ENCODE assay signal across 8 cellular contexts in genomic region chr19:10288662-10289166, GRCh38. TPM values are rescaled to one million over a fixed set of nuclear protein-coding genes. Genes with fewer than 3 reads are reported as not detected.
DNase-seq lines count a peak whose midpoint lies in the region; ATAC-seq and FAIRE-seq lines count a peak whose summit lies in the region.

No MANE protein-coding gene starts in this region.

- peak overlapping the region; percentile 53 for H3K27ac Mint-ChIP-seq in activated CD4-positive, alpha-beta T cell treated with anti-CD3 and anti-CD28 coated beads for 36 hours
- peak overlapping the region; percentile 49 for H3K27ac Mint-ChIP-seq in activated CD8-positive, alpha-beta memory T cell treated with anti-CD3 and anti-CD28 coated beads, Interleukin-2, amount 10 ng/mL, durations not matched to agents 7 days and 5 days

- DNase-seq in activated CD4-positive, alpha-beta T cell treated with anti-CD3 and anti-CD28 coated beads for 36 hours, result peak; percentile 70
- no peak for DNase-seq in activated CD4-positive, alpha-beta T cell treated with anti-CD3 and anti-CD28 coated beads, Interleukin-2, amount 50 U/mL, for 4 hours
- peak; percentile 4 for DNase-seq in NCI-H2171 (lab: John Stamatoyannopoulos, UW)
- DNase-seq in activated CD8-positive, alpha-beta memory T cell treated with anti-CD3 and anti-CD28 coated beads, Interleukin-2, amount 10 ng/mL, durations not matched to agents 7 days and 5 days, result peak; percentile 64
- DNase-seq in left ventricle myocardium superior, result peak; percentile 50
- DNase-seq in stimulated activated CD4-positive, alpha-beta T cell treated with anti-CD3 and anti-CD28 coated beads, Interleukin-12 subunit alpha, Interleukin-12 subunit beta, amount 100 ng/mL, for 4 hours, result peak; percentile 39
- DNase-seq in frontal cortex (ENCODE audit: low spot score in 2 of 2), result no peak

- peak overlapping the region; percentile 61 for H3K4me3 Mint-ChIP-seq in activated CD4-positive, alpha-beta T cell treated with anti-CD3 and anti-CD28 coated beads for 36 hours
- peak overlapping the region; percentile 68 for H3K4me3 Mint-ChIP-seq in activated CD8-positive, alpha-beta memory T cell treated with anti-CD3 and anti-CD28 coated beads, Interleukin-2, amount 10 ng/mL, durations not matched to agents 7 days and 5 days

- H3K4me1 Mint-ChIP-seq in activated CD4-positive, alpha-beta T cell treated with anti-CD3 and anti-CD28 coated beads for 36 hours, result peaks cover 71% of the 10 kb centered on the region
- peaks cover 73% of the 10 kb centered on the region for H3K4me1 Mint-ChIP-seq in activated CD8-positive, alpha-beta memory T cell treated with anti-CD3 and anti-CD28 coated beads, Interleukin-2, amount 10 ng/mL, durations not matched to agents 7 days and 5 days

- CTCF ChIA-PET in activated CD4-positive, alpha-beta T cell treated with anti-CD3 and anti-CD28 coated beads for 36 hours (lab: Charles Lee), result interaction anchor here (1.0 to 2.7 kb wide), 10 partner anchors 17 to 143 kb away, joined by 3 to 14 read pairs (median 4); partner anchors contain the start of gene ICAM1
- CTCF ChIA-PET in activated CD8-positive, alpha-beta memory T cell treated with anti-CD3 and anti-CD28 coated beads, Interleukin-2, amount 10 ng/mL, durations not matched to agents 7 days and 5 days (lab: Charles Lee), result interaction anchor here (0.9 to 10.1 kb wide), 10 partner anchors 9 to 129 kb away, joined by 3 to 116 read pairs (median 4); partner anchors contain the start of gene ICAM1

- H3K9me3 Mint-ChIP-seq in activated CD4-positive, alpha-beta T cell treated with anti-CD3 and anti-CD28 coated beads for 36 hours (ENCODE audit: low read depth), result no peaks in the 10 kb centered on the region
- H3K9me3 Mint-ChIP-seq in activated CD8-positive, alpha-beta memory T cell treated with anti-CD3 and anti-CD28 coated beads, Interleukin-2, amount 10 ng/mL, durations not matched to agents 7 days and 5 days (ENCODE audit: low read depth), result no peaks in the 10 kb centered on the region

- POLR2A ChIA-PET in activated CD4-positive, alpha-beta T cell treated with anti-CD3 and anti-CD28 coated beads for 36 hours (lab: Charles Lee), result interaction anchor here (0.8 to 2.3 kb wide), 4 partner anchors 12 to 28 kb away, joined by 3 to 12 read pairs (median 4); partner anchors contain the start of gene ICAM1

- H3K27me3 Mint-ChIP-seq in activated CD4-positive, alpha-beta T cell treated with anti-CD3 and anti-CD28 coated beads for 36 hours, result peaks cover 53% of the 10 kb centered on the region
- peaks cover 57% of the 10 kb centered on the region for H3K27me3 Mint-ChIP-seq in activated CD8-positive, alpha-beta memory T cell treated with anti-CD3 and anti-CD28 coated beads, Interleukin-2, amount 10 ng/mL, durations not matched to agents 7 days and 5 days

- peaks cover 26% of the 10 kb centered on the region for H3K36me3 Mint-ChIP-seq in activated CD4-positive, alpha-beta T cell treated with anti-CD3 and anti-CD28 coated beads for 36 hours (ENCODE audit: low read depth)
- peaks cover 28% of the 10 kb centered on the region for H3K36me3 Mint-ChIP-seq in activated CD8-positive, alpha-beta memory T cell treated with anti-CD3 and anti-CD28 coated beads, Interleukin-2, amount 10 ng/mL, durations not matched to agents 7 days and 5 days

- no peak for FAIRE-seq in frontal cortex (lab: Jason Lieb, UNC)

- ATAC-seq in activated CD4-positive, alpha-beta T cell treated with anti-CD3 and anti-CD28 coated beads for 36 hours, result peak; percentile 30
- peak; percentile 8 for ATAC-seq in activated CD8-positive, alpha-beta memory T cell treated with anti-CD3 and anti-CD28 coated beads, Interleukin-2, amount 10 ng/mL, durations not matched to agents 7 days and 5 days
- ATAC-seq in left ventricle myocardium superior (no peak), HG02884 (IDR thresholded peaks at IDR 0.05; ENCODE audit: unreplicated experiment) (no peak)

- intact Hi-C loops in activated CD4-positive, alpha-beta T cell treated with anti-CD3 and anti-CD28 coated beads for 36 hours (cut with DNase I, micrococcal nuclease), result loop anchor here (1.0 to 2.0 kb wide), 5 partner anchors 18 to 278 kb away; partner anchors contain the start of genes DNMT1 (in 1 of the 2), ICAM1 (in 1 of the 2) and KRI1 (in 1 of the 2)
- intact Hi-C loops in left ventricle myocardium superior (cut with micrococcal nuclease), result loop anchor here (10.0 kb wide), 1 partner anchor 46 kb away; the partner anchor contains the start of genes ICAM3 and RAVER1

RNA-seq across cellular contexts. Expression of gene ICAM5, which starts 1.0 kb away (rescaled TPM):
- total RNA-seq in activated CD4-positive, alpha-beta T cell treated with anti-CD3 and anti-CD28 coated beads for 36 hours, result 1 to 10 TPM; 1.9 TPM
- under 1 TPM; 0.41 to 0.84 TPM for total RNA-seq in activated CD8-positive, alpha-beta memory T cell treated with anti-CD3 and anti-CD28 coated beads, Interleukin-2, amount 10 ng/mL, durations not matched to agents 7 days and 5 days
- total RNA-seq in left ventricle myocardium superior, result 0.32 TPM
- total RNA-seq in frontal cortex, result 6.1 TPM

RNA-seq across cellular contexts. Expression of gene ICAM4, which starts 2.0 kb away (rescaled TPM):
- total RNA-seq in activated CD4-positive, alpha-beta T cell treated with anti-CD3 and anti-CD28 coated beads for 36 hours, result under 1 TPM; 0.23 to 0.46 TPM
- total RNA-seq in activated CD8-positive, alpha-beta memory T cell treated with anti-CD3 and anti-CD28 coated beads, Interleukin-2, amount 10 ng/mL, durations not matched to agents 7 days and 5 days, result under 1 TPM; 0.89 to 0.99 TPM
- 0.52 TPM for total RNA-seq in left ventricle myocardium superior
- 0.41 TPM for total RNA-seq in frontal cortex

RNA-seq across cellular contexts. Expression of gene ICAM1, which starts 17.8 kb away (rescaled TPM):
- 10 to 100 TPM; 27.9 to 30.9 TPM for total RNA-seq in activated CD4-positive, alpha-beta T cell treated with anti-CD3 and anti-CD28 coated beads for 36 hours
- 10 to 100 TPM; 17.7 to 31.5 TPM for total RNA-seq in activated CD8-positive, alpha-beta memory T cell treated with anti-CD3 and anti-CD28 coated beads, Interleukin-2, amount 10 ng/mL, durations not matched to agents 7 days and 5 days
- 7.3 TPM for total RNA-seq in left ventricle myocardium superior
- total RNA-seq in frontal cortex, result 0.41 TPM

RNA-seq across cellular contexts. Expression of gene ZGLP1, which starts 20.9 kb away (rescaled TPM):
- 1 to 10 TPM; 3.3 to 3.5 TPM for total RNA-seq in activated CD4-positive, alpha-beta T cell treated with anti-CD3 and anti-CD28 coated beads for 36 hours
- 1 to 10 TPM in 1 of 2 experiments, under 1 TPM in 1; 0.93 to 3.3 TPM for total RNA-seq in activated CD8-positive, alpha-beta memory T cell treated with anti-CD3 and anti-CD28 coated beads, Interleukin-2, amount 10 ng/mL, durations not matched to agents 7 days and 5 days
- total RNA-seq in left ventricle myocardium superior, result 0.87 TPM
- total RNA-seq in frontal cortex, result 1.6 TPM

RNA-seq across cellular contexts. Expression of gene FDX2, which starts 27.1 kb away (rescaled TPM):
- 10 to 100 TPM; 11.7 to 13.3 TPM for total RNA-seq in activated CD4-positive, alpha-beta T cell treated with anti-CD3 and anti-CD28 coated beads for 36 hours
- total RNA-seq in activated CD8-positive, alpha-beta memory T cell treated with anti-CD3 and anti-CD28 coated beads, Interleukin-2, amount 10 ng/mL, durations not matched to agents 7 days and 5 days, result 10 to 100 TPM in 1 of 2 experiments, 1 to 10 TPM in 1; 7.4 to 11.1 TPM
- total RNA-seq in left ventricle myocardium superior (18.2 TPM), frontal cortex (11.4 TPM)

Comparison
In these comparisons a context has a peak if more than half of its experiments do, and no peak if none do; other contexts are left out.
1. DNase-seq: peak in activated CD4-positive, alpha-beta T cell treated with anti-CD3 and anti-CD28 coated beads for 36 hours (single experiment), NCI-H2171 (single experiment), activated CD8-positive, alpha-beta memory T cell treated with anti-CD3 and anti-CD28 coated beads, Interleukin-2, amount 10 ng/mL, durations not matched to agents 7 days and 5 days (single experiment), left ventricle myocardium superior (single experiment) and stimulated activated CD4-positive, alpha-beta T cell treated with anti-CD3 and anti-CD28 coated beads, Interleukin-12 subunit alpha, Interleukin-12 subunit beta, amount 100 ng/mL, for 4 hours (single experiment); none in activated CD4-positive, alpha-beta T cell treated with anti-CD3 and anti-CD28 coated beads, Interleukin-2, amount 50 U/mL, for 4 hours (0 of 2) and frontal cortex (0 of 2).
2. ATAC-seq: peak in activated CD4-positive, alpha-beta T cell treated with anti-CD3 and anti-CD28 coated beads for 36 hours (single experiment) and activated CD8-positive, alpha-beta memory T cell treated with anti-CD3 and anti-CD28 coated beads, Interleukin-2, amount 10 ng/mL, durations not matched to agents 7 days and 5 days (single experiment); none in left ventricle myocardium superior (single experiment) and HG02884 (single experiment).